ENCODE assay signal across 3 cellular contexts in the genomic region with DNA sequence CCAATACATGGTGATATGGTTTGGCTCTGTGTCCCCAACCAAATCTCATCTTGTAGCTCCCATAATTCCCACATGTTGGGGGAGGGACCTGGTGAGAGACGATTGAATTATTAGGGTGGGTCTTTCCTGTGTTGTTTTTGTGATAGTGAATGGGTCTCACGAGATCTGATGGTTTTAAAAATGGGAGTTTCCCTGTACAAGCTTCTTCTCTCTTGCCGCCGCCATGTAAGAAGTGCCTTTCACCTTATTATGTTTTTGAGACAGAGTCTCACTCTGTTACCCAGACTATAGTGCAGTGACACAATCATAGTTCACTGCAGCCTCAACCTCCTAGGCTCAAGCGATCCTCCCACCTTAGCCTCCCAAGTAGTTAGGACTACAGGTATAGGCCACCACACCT.
DNase-seq lines count a peak whose midpoint lies in the region; ATAC-seq, FAIRE-seq and TF ChIP-seq lines count a peak whose summit lies in the region.
"Not testable (repeated sequence)": the region's sequence is repeated elsewhere in the genome, so short reads cannot be mapped to it uniquely, and the experiment has no call there.

No MANE protein-coding gene starts in this region.

- TF ChIP-seq RAD21 in K562 (CRISPR knock-in tag; conservative IDR thresholded peaks at IDR 0.05 in 1 of 2, IDR thresholded peaks at IDR 0.05 in 1 of 2) = not testable (repeated sequence)

- in situ Hi-C loops in K562 (cut with MboI) = not testable (repeated sequence)

- not testable (repeated sequence) for H3K9me3 ChIP-seq in HEK293 (ENCODE audit: control insufficient read depth, insufficient read depth, low read depth, low read length); K562 (replicated peaks; ENCODE audit: control insufficient read depth, insufficient read depth, low read depth, low read length)

- not testable (repeated sequence) for H3K79me2 ChIP-seq in K562 (ENCODE audit: control insufficient read depth, insufficient read depth, low read length)

- not testable (repeated sequence) for TF ChIP-seq EP300 in K562 (IDR thresholded peaks at IDR 0.05; ENCODE audit: low read length)

- H3K4me2 ChIP-seq in K562 (ENCODE audit: insufficient read depth, low read length) = not testable (repeated sequence)

- H3K27ac ChIP-seq in HEK293 (ENCODE audit: extremely low read depth, low read depth, low read length); K562 (ENCODE audit: extremely low read depth, low read depth, low read length): not testable (repeated sequence)

- H3K9ac ChIP-seq in K562 (ENCODE audit: insufficient read depth in 1 of 2, low read depth in 2 of 2, low read length in 2 of 2) = not testable (repeated sequence)

- not testable (repeated sequence) for H4K20me1 ChIP-seq in K562 (replicated peaks; ENCODE audit: control insufficient read depth, insufficient read depth, low read length)

- H3K9me1 ChIP-seq in K562 (ENCODE audit: control insufficient read depth, insufficient read depth, low read length) = not testable (repeated sequence)

- not testable (repeated sequence) for TF ChIP-seq CTCF in HEK293 (tag by site-specific recombination; IDR thresholded peaks at IDR 0.05); K562 (IDR thresholded peaks at IDR 0.05 in 2 of 3, conservative IDR thresholded peaks at IDR 0.05 in 1 of 3; ENCODE audit: insufficient read depth in 2 of 3, low read depth in 1 of 3, low read length in 3 of 3)

- not testable (repeated sequence) for H3K4me1 ChIP-seq in HEK293 (ENCODE audit: control insufficient read depth, insufficient read depth, low read length); K562 (replicated peaks in 1 of 2; ENCODE audit: control insufficient read depth in 2 of 2, insufficient read depth in 2 of 2, low read length in 2 of 2)

- not testable (repeated sequence) for TF ChIP-seq POLR2A in K562 (conservative IDR thresholded peaks at IDR 0.05)

- intact Hi-C loops in K562 (cut with micrococcal nuclease) = not testable (repeated sequence)

- not testable (repeated sequence) for H2AFZ ChIP-seq in K562 (ENCODE audit: low read depth, low read length)

- peak; percentile 44 for DNase-seq in OCI-M1 (lab: John Stamatoyannopoulos, UW)
- not testable (repeated sequence) for DNase-seq in K562 (ENCODE audit: extremely low read depth in 1 of 4, low spot score in 3 of 4)

- CTCF ChIA-PET in HEK293 (lab: Yijun Ruan, JAX) = interaction anchor here (0.6 kb wide), 1 partner anchor 873 kb away, joined by 4 read pairs; no protein-coding TSS in a partner anchor
- CTCF ChIA-PET in K562 (lab: Yijun Ruan, JAX; ENCODE audit: low intra/inter-chr PET ratio) = not testable (repeated sequence)

- not testable (repeated sequence) for H3K36me3 ChIP-seq in HEK293 (ENCODE audit: control insufficient read depth in 2 of 2, insufficient read depth in 1 of 2, low read length in 2 of 2); K562 (ENCODE audit: control insufficient read depth, insufficient read depth, low read length)

- POLR2A ChIA-PET in HEK293 (lab: Yijun Ruan, JAX); K562 (lab: Yijun Ruan, JAX): not testable (repeated sequence)

- BruUV-seq in K562 (replicated peaks; lab: Mats Ljungman, UMichigan) = not testable (repeated sequence)

- not testable (repeated sequence) for ATAC-seq in K562

- 7% methylated on average over 5 of the region's 5 CpGs for WGBS in K562 (ENCODE audit: insufficient coverage, low coverage, missing lambda C conversion rate)

- not testable (repeated sequence) for FAIRE-seq in K562 (lab: Jason Lieb, UNC)

- not testable (repeated sequence) for H3K27me3 ChIP-seq in K562 (ENCODE audit: control insufficient read depth in 2 of 2, insufficient read depth in 2 of 2, low read length in 2 of 2)

- H3K4me3 ChIP-seq in HEK293 (ENCODE audit: low read depth, low read length); K562: not testable (repeated sequence)

TF ChIP-seq in HEK293, 187 proteins besides CTCF, POLR2A, EP300 and RAD21:
- TF ChIP-seq SETDB1 (IDR thresholded peaks at IDR 0.05; ENCODE audit: insufficient read length, low read length) = peak; percentile 81

TF ChIP-seq in K562, 482 proteins besides CTCF, POLR2A, EP300 and RAD21:
- TF ChIP-seq ZFP36 (IDR thresholded peaks at IDR 0.05; ENCODE audit: low read depth, low read length, partially characterized antibody) = peak; percentile 79
